1 cellular context compared by ENCODE assay signal in the genomic region with DNA sequence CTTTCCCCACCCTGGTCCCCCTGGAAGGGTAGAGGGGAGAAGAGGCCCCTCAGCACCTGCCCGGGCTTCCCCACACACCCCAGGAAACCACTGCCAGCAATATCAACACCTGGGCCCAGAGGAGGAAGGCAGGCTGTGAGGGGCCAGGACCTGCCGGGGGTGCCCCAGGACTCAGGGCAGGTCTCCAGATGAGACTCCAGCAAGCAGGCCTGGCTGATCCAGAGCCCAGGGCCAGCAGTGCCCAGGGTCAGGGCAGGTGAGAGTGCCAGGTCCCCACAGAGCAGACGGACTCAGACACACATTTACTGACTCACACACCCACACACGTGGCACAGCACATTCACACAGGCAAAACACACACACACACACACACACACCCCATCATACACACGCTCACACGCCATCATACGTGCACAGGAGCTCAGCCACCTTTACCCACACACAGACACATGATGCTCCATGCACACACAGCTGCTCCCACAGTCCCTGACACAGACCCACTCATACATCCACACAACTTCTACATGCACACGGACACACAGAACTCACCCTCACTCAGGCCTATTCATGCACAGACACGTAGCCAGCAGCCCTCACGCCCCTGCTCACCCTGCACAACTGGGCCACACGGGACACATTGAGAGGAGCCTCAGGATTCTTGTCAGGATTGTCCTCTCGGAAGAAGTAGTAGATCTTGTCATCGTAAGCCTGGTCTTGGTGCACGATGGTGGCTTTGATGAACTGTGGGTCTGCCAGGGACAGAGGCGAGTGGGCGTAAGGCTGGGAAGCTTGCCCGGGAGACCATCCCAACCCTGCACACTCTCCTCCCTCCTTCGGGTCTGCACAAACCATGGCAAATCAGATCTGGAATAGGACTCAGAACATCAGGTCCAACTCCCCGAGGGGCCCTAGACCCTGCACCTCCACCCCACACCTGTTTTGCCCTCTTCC.
TF ChIP-seq lines count a peak whose summit lies in the region.

No MANE protein-coding gene starts in this region.

TF ChIP-seq in WTC11, 78 proteins besides CTCF, POLR2A, EP300 and RAD21 (continued from another document):
- TF ChIP-seq, protein P1, sequence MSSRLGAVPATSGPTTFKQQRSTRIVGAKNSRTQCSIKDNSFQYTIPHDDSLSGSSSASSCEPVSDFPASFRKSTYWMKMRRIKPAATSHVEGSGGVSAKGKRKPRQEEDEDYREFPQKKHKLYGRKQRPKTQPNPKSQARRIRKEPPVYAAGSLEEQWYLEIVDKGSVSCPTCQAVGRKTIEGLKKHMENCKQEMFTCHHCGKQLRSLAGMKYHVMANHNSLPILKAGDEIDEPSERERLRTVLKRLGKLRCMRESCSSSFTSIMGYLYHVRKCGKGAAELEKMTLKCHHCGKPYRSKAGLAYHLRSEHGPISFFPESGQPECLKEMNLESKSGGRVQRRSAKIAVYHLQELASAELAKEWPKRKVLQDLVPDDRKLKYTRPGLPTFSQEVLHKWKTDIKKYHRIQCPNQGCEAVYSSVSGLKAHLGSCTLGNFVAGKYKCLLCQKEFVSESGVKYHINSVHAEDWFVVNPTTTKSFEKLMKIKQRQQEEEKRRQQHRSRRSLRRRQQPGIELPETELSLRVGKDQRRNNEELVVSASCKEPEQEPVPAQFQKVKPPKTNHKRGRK (CRISPR knock-in tag; IDR thresholded peaks at IDR 0.05; ENCODE audit: borderline replicate concordance) = no peak
- TF ChIP-seq, protein P2, sequence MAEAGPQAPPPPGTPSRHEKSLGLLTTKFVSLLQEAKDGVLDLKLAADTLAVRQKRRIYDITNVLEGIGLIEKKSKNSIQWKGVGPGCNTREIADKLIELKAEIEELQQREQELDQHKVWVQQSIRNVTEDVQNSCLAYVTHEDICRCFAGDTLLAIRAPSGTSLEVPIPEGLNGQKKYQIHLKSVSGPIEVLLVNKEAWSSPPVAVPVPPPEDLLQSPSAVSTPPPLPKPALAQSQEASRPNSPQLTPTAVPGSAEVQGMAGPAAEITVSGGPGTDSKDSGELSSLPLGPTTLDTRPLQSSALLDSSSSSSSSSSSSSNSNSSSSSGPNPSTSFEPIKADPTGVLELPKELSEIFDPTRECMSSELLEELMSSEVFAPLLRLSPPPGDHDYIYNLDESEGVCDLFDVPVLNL (CRISPR knock-in tag; IDR thresholded peaks at IDR 0.05; ENCODE audit: borderline replicate concordance, low read depth) = no peak
- TF ChIP-seq ZNF416 (CRISPR knock-in tag; IDR thresholded peaks at IDR 0.05) (no peak), NR3C1 (CRISPR knock-in tag; conservative IDR thresholded peaks at IDR 0.05; ENCODE audit: low read depth) (no peak)
